25 cellular contexts compared by ENCODE assay signal in the genomic region with DNA sequence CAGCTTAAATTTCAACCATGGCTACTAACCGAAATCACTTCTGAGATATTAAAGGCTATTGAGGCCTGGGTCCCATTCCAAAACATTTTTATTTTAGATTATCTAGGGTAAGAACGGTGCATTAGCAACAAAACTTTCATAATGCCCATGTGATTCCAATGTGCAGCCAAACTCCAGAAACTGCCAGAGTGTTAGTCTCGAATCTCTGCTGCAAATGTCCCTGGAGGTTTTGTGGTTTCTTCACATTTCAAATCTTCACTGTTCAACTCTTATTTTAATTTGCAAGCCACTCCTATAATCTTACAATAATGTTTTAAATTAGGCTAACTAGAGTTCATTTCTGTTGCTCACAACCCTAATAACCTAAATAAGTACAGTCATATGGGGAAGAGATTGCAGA.
"Had no signal": no experiment of that assay in that cellular context is flagged by ENCODE, and none has a peak within 500 bp of the region (broad histone marks: within the 10 kb centered on the region; RNA-seq: fewer than 3 reads in every experiment).

No MANE protein-coding gene starts in this region.

- H3K4me3 ChIP-seq: coronary artery, esophagus muscularis mucosa, gastrocnemius medialis, heart left ventricle, hepatocyte, lung, pancreas, smooth muscle cell, suprapubic skin, vagina had no signal

- H3K79me2 ChIP-seq: hepatocyte had no signal

- H3K27me3 ChIP-seq: esophagus muscularis mucosa, gastrocnemius medialis, heart left ventricle, hepatocyte, pancreas, suprapubic skin, vagina had no signal

- H3K36me3 Mint-ChIP-seq: memory B cell, natural killer cell had no signal

- H3K4me1 ChIP-seq: esophagus muscularis mucosa, gastrocnemius medialis, heart left ventricle, pancreas, suprapubic skin, vagina had no signal

- H3K27ac ChIP-seq: coronary artery, esophagus muscularis mucosa, gastrocnemius medialis, heart left ventricle, hepatocyte, pancreas, suprapubic skin, vagina had no signal

- H3K27ac Mint-ChIP-seq: memory B cell; natural killer cell; stimulated activated naive CD8-positive, alpha-beta T cell treated with anti-CD3 and anti-CD28 coated beads, Interleukin-15, amount 100 ng/mL, for 72 hours had no signal

- H3K4me3 Mint-ChIP-seq: memory B cell; natural killer cell; stimulated activated naive CD8-positive, alpha-beta T cell treated with anti-CD3 and anti-CD28 coated beads, Interleukin-15, amount 100 ng/mL, for 72 hours had no signal

- DNase-seq: dermis blood vessel endothelial cell; effector memory CD4-positive, alpha-beta T cell; gastrocnemius medialis; heart left ventricle; kidney; natural killer cell; occipital lobe; pancreas; stimulated activated CD4-positive, alpha-beta T cell treated with anti-CD3 and anti-CD28 coated beads, Interleukin-12 subunit alpha, Interleukin-12 subunit beta, amount 100 ng/mL, for 4 hours; stimulated activated CD4-positive, alpha-beta T cell treated with anti-CD3 and anti-CD28 coated beads, Interleukin-1b, Interleukin-23, amount 100 ng/mL, for 48 hours; stimulated activated CD4-positive, alpha-beta T cell treated with anti-CD3 and anti-CD28 coated beads, Interleukin-4, amount 100 ng/mL, for 1 hour; stimulated activated CD8-positive, alpha-beta memory T cell treated with anti-CD3 and anti-CD28 coated beads, Interleukin-4, amount 100 ng/mL, for 48 hours; stimulated activated naive CD4-positive, alpha-beta T cell; stimulated activated naive CD8-positive, alpha-beta T cell treated with anti-CD3 and anti-CD28 coated beads, Interleukin-15, amount 100 ng/mL, for 72 hours had no signal

- H3K9me3 Mint-ChIP-seq: memory B cell; natural killer cell; stimulated activated naive CD8-positive, alpha-beta T cell treated with anti-CD3 and anti-CD28 coated beads, Interleukin-15, amount 100 ng/mL, for 72 hours had no signal

- H3K9me3 ChIP-seq: gastrocnemius medialis, pancreas, vagina had no signal

- H3K36me3 ChIP-seq: esophagus muscularis mucosa, gastrocnemius medialis, heart left ventricle, pancreas, suprapubic skin, vagina had no signal

- FAIRE-seq: endothelial cell of umbilical vein, kidney, pancreas had no signal

- ATAC-seq: gastrocnemius medialis; heart left ventricle; left lobe of liver; natural killer cell; pancreas; sciatic nerve; stimulated activated naive CD8-positive, alpha-beta T cell treated with anti-CD3 and anti-CD28 coated beads, Interleukin-15, amount 100 ng/mL, for 72 hours had no signal

- H2AFZ ChIP-seq: hepatocyte had no signal

- H3K4me1 Mint-ChIP-seq: natural killer cell; stimulated activated naive CD8-positive, alpha-beta T cell treated with anti-CD3 and anti-CD28 coated beads, Interleukin-15, amount 100 ng/mL, for 72 hours had no signal

- H3K4me2 ChIP-seq: hepatocyte, smooth muscle cell had no signal

- H3K27me3 Mint-ChIP-seq: memory B cell; stimulated activated naive CD8-positive, alpha-beta T cell treated with anti-CD3 and anti-CD28 coated beads, Interleukin-15, amount 100 ng/mL, for 72 hours had no signal
